ENCODE assay signal across 16 cellular contexts in the genomic region with DNA sequence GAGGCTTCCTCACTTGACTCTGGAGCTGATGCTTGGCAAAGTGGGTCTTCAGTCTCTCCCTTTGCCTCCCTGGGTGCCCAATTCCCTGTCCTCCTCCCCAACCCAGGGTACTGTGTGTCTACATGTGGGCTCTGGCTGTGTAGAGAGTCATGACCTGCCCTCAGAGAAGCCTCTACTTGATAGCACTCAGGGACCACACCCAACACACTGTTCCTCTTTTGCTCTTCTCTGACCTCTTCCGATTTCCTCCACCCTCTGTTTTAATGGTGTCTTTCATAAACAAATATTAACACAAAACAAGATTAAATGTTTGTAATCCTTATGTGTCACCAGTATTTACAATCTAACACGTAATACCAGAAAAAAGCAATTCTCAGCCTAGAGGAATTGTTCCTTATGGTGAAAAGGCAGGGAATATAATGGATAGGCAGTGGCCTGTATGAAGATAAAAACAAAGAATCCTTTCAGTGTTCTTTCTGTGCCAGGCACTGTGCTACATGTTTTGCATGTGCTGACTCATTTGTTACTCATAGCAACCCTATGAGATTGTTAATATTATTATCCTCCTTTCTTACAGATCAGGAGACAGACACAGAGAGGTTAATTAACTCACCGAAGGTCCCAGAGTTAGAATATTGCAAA. TPM values are rescaled to one million over a fixed set of nuclear protein-coding genes. Genes with fewer than 3 reads are reported as not detected.
DNase-seq lines count a peak whose midpoint lies in the region; ATAC-seq and TF ChIP-seq lines count a peak whose summit lies in the region.
"Had no signal": no experiment of that assay in that cellular context is flagged by ENCODE, and none has a peak within 500 bp of the region (broad histone marks: within the 10 kb centered on the region; RNA-seq: fewer than 3 reads in every experiment).

No MANE protein-coding gene starts in this region.

- peak overlapping the region; percentile 76 for H3K27ac Mint-ChIP-seq in memory B cell
- H3K27ac Mint-ChIP-seq: activated CD8-positive, alpha-beta T cell treated with anti-CD3 and anti-CD28 coated beads, Interleukin-2, amount 10 ng/mL, durations not matched to agents 7 days and 5 days; activated naive CD4-positive, alpha-beta T cell treated with anti-CD3 and anti-CD28 coated beads, Interleukin-2, amount 50 U/mL, for 72 hours had no signal

- intact Hi-C loops in PC-3 (cut with micrococcal nuclease) = no loop called here

- H3K9ac ChIP-seq in PC-3 (ENCODE audit: low read length) = peak overlapping the region; percentile 32; the same call in 1 of the 2 replicates
- H3K9ac ChIP-seq: SK-N-SH had no signal

- H3K27me3 ChIP-seq in PC-3 (ENCODE audit: low read length) = no peaks in the 10 kb centered on the region
- H3K27me3 ChIP-seq: dorsolateral prefrontal cortex had no signal

- H3K9me2 ChIP-seq in PC-3 (replicated peaks; ENCODE audit: low read length) = no peaks in the 10 kb centered on the region
- H3K9me2 ChIP-seq: SK-N-SH had no signal

- H3K4me3 ChIP-seq in PC-3 (ENCODE audit: low read length) = no peak overlapping the region
- H3K4me3 ChIP-seq: dorsolateral prefrontal cortex, thoracic aorta had no signal

- H3K4me1 ChIP-seq in PC-3 (ENCODE audit: insufficient read depth, low read length) = peaks cover 22% of the 10 kb centered on the region

- peak overlapping the region; percentile 38 for H3K4me3 Mint-ChIP-seq in memory B cell
- H3K4me3 Mint-ChIP-seq: activated CD8-positive, alpha-beta T cell treated with anti-CD3 and anti-CD28 coated beads, Interleukin-2, amount 10 ng/mL, durations not matched to agents 7 days and 5 days had no signal

- H3K36me3 Mint-ChIP-seq in memory B cell = no peaks in the 10 kb centered on the region
- H3K36me3 Mint-ChIP-seq: activated naive CD4-positive, alpha-beta T cell treated with anti-CD3 and anti-CD28 coated beads, Interleukin-2, amount 50 U/mL, for 72 hours had no signal

- H4K20me1 ChIP-seq in PC-3 (ENCODE audit: low read length) = no peaks in the 10 kb centered on the region

- TF ChIP-seq CTCF in PC-3 (conservative IDR thresholded peaks at IDR 0.05; ENCODE audit: low read depth, low read length) (no peak), RWPE1 (conservative IDR thresholded peaks at IDR 0.05; ENCODE audit: low read depth) (no peak)

- no TSS peak for BruUV-seq in PC-3 (replicated peaks; lab: Mats Ljungman, UMichigan)

- H3K79me2 ChIP-seq in PC-3 (ENCODE audit: low read length) = no peaks in the 10 kb centered on the region

- POLR2A ChIA-PET in PC-3 (lab: Charles Lee; ENCODE audit: unreplicated experiment) = no interaction called here
- POLR2A ChIA-PET in RWPE1 (lab: Yijun Ruan, JAX; ENCODE audit: low non-redundant PET) = no interaction called here

- CTCF ChIA-PET in PC-3 (lab: Charles Lee) = no interaction called here
- CTCF ChIA-PET in RWPE1 (lab: Yijun Ruan, JAX) = no interaction called here

- peaks cover 2% of the 10 kb centered on the region for H3K9me3 Mint-ChIP-seq in memory B cell
- H3K9me3 Mint-ChIP-seq: activated naive CD4-positive, alpha-beta T cell treated with anti-CD3 and anti-CD28 coated beads, Interleukin-2, amount 50 U/mL, for 72 hours had no signal

- H2AFZ ChIP-seq in PC-3 (ENCODE audit: low read length) = no peak overlapping the region

- H3K27me3 Mint-ChIP-seq in memory B cell = peaks cover 3% of the 10 kb centered on the region

- ATAC-seq in GM19035 (IDR thresholded peaks at IDR 0.05; ENCODE audit: unreplicated experiment) = peak; percentile 75
- peak; percentile 72 for ATAC-seq in HG03095 (IDR thresholded peaks at IDR 0.05; ENCODE audit: unreplicated experiment)
- ATAC-seq in PC-3 = peak; percentile 86
- peak; percentile 84 for ATAC-seq in memory B cell (ENCODE audit: low read depth)
- ATAC-seq in HG03139 (IDR thresholded peaks at IDR 0.05; ENCODE audit: unreplicated experiment) = no peak
- ATAC-seq in GM18861 (IDR thresholded peaks at IDR 0.05; ENCODE audit: unreplicated experiment) = no peak
- ATAC-seq: activated CD8-positive, alpha-beta T cell treated with anti-CD3 and anti-CD28 coated beads, Interleukin-2, amount 10 ng/mL, durations not matched to agents 7 days and 5 days had no signal

- H3K36me3 ChIP-seq in PC-3 (ENCODE audit: low read depth, low read length) = no peaks in the 10 kb centered on the region
- H3K36me3 ChIP-seq: thoracic aorta had no signal

- no peaks in the 10 kb centered on the region for H3F3A ChIP-seq in PC-3 (ENCODE audit: low read length, unreplicated experiment)

- H3K4me1 Mint-ChIP-seq in memory B cell = peaks cover 29% of the 10 kb centered on the region

- H3K27ac ChIP-seq in PC-3 (ENCODE audit: low read length) = peak overlapping the region; percentile 72
- no peak overlapping the region for H3K27ac ChIP-seq in RWPE1
- H3K27ac ChIP-seq: thoracic aorta had no signal

- H3K9me3 ChIP-seq in PC-3 (ENCODE audit: low read length) = no peaks in the 10 kb centered on the region
- H3K9me3 ChIP-seq: SK-N-SH, thoracic aorta had no signal

- peak; percentile 72 for DNase-seq in PC-3
- DNase-seq in memory B cell (ENCODE audit: low spot score in 2 of 2) = peak; percentile 15 to 31
- DNase-seq in activated CD4-positive, alpha-beta T cell treated with anti-CD3 and anti-CD28 coated beads, Interleukin-2, amount 50 U/mL, for 4 hours = no peak
- DNase-seq in RWPE1 (ENCODE audit: low spot score) = no peak
- DNase-seq: activated CD8-positive, alpha-beta T cell treated with anti-CD3 and anti-CD28 coated beads, Interleukin-2, amount 10 ng/mL, durations not matched to agents 7 days and 5 days; DND-41; dorsolateral prefrontal cortex; midbrain; NCI-H2171 treated with DMSO at 0.1 percent for 48 hours; SK-N-SH had no signal

- H3K4me2 ChIP-seq in PC-3 (ENCODE audit: low read length) = peak overlapping the region; percentile 47
- H3K4me2 ChIP-seq: SK-N-SH had no signal

RNA-seq across cellular contexts. Expression of a gene that starts 58.2 kb away (rescaled TPM):
- total RNA-seq in PC-3 (2014; rRNA removed) = not detected in 2 replicates
- total RNA-seq: activated CD8-positive, alpha-beta T cell treated with anti-CD3 and anti-CD28 coated beads, Interleukin-2, amount 10 ng/mL, durations not matched to agents 7 days and 5 days; activated naive CD4-positive, alpha-beta T cell treated with anti-CD3 and anti-CD28 coated beads, Interleukin-2, amount 50 U/mL, for 72 hours; dorsolateral prefrontal cortex; thoracic aorta had no signal

Comparison
In these comparisons a context has a peak if more than half of its experiments do, and no peak if none do; other contexts are left out.
1. ATAC-seq: peak in GM19035 (single experiment), HG03095 (single experiment), PC-3 (single experiment) and memory B cell (single experiment); none in HG03139 (single experiment) and GM18861 (single experiment).
2. DNase-seq: peak in PC-3 (single experiment) and memory B cell (2 of 2); none in activated CD4-positive, alpha-beta T cell treated with anti-CD3 and anti-CD28 coated beads, Interleukin-2, amount 50 U/mL, for 4 hours (0 of 2) and RWPE1 (single experiment).